In genomic region chr3:191136347-191136746, GRCh38 we compare ENCODE assay signal across 10 cellular contexts.
DNase-seq lines count a peak whose midpoint lies in the region; ATAC-seq, FAIRE-seq and TF ChIP-seq lines count a peak whose summit lies in the region.
"Had no signal": no experiment of that assay in that cellular context is flagged by ENCODE, and none has a peak within 500 bp of the region (broad histone marks: within the 10 kb centered on the region; RNA-seq: fewer than 3 reads in every experiment).

No MANE protein-coding gene starts in this region.

- H2AFZ ChIP-seq in PC-9, result no peak overlapping the region

- H3K4me3 ChIP-seq in PC-9, result no peak overlapping the region

- intact Hi-C loops in PC-9 (cut with micrococcal nuclease; ENCODE audit: unreplicated experiment) (loop anchor here (5.0 kb wide), 1 partner anchor 241 kb away; no protein-coding TSS in a partner anchor), CD14-positive monocyte (cut with micrococcal nuclease) (no loop called here)

- no peaks in the 10 kb centered on the region for H3K9me3 ChIP-seq in PC-9 (ENCODE audit: insufficient read depth, low read depth)

- no peak overlapping the region for H3K4me2 ChIP-seq in PC-9

- peaks cover 5% of the 10 kb centered on the region for H3K4me1 Mint-ChIP-seq in CD14-positive monocyte
- H3K4me1 Mint-ChIP-seq: activated naive CD4-positive, alpha-beta T cell treated with anti-CD3 and anti-CD28 coated beads, Interleukin-2, amount 50 U/mL, for 24 hours had no signal

- CTCF ChIA-PET in PC-9 (lab: Charles Lee), result interaction anchor here (0.7 kb wide), 1 partner anchor 145 kb away, joined by 8 read pairs; no protein-coding TSS in a partner anchor

- no peaks in the 10 kb centered on the region for H3K27me3 Mint-ChIP-seq in CD14-positive monocyte (ENCODE audit: low read depth in 3 of 3)
- H3K27me3 Mint-ChIP-seq: activated naive CD4-positive, alpha-beta T cell treated with anti-CD3 and anti-CD28 coated beads, Interleukin-2, amount 50 U/mL, for 24 hours had no signal

- H3K36me3 Mint-ChIP-seq in CD14-positive monocyte, result no peaks in the 10 kb centered on the region
- H3K36me3 Mint-ChIP-seq: activated naive CD4-positive, alpha-beta T cell treated with anti-CD3 and anti-CD28 coated beads, Interleukin-2, amount 50 U/mL, for 24 hours had no signal

- H3K27me3 ChIP-seq in PC-9 (ENCODE audit: insufficient read depth, low read depth), result no peaks in the 10 kb centered on the region

- 0 out of 2 replicates have a peak, but pooled peaks cover under 1% of the 10 kb centered on the region for H3K9me2 ChIP-seq in PC-9 (ENCODE audit: insufficient read depth)

- peak; percentile 29 for TF ChIP-seq CTCF in AG09319 (IDR thresholded peaks at IDR 0.05; ENCODE audit: low read depth, low read length)
- peak; percentile 73 for TF ChIP-seq CTCF in PC-9 (conservative IDR thresholded peaks at IDR 0.05)
- TF ChIP-seq CTCF in CD14-positive monocyte (IDR thresholded peaks at IDR 0.05), result no peak

- peaks cover 0 to 2% (median 0%) of the 10 kb centered on the region in 7 donors for H3K9me3 Mint-ChIP-seq in CD14-positive monocyte

- H3K4me1 ChIP-seq in PC-9 (replicated peaks; ENCODE audit: insufficient read depth), result no peaks in the 10 kb centered on the region; the same call in 1 of the 2 replicates

- no peaks in the 10 kb centered on the region for H3K36me3 ChIP-seq in PC-9 (ENCODE audit: low read depth)

- FAIRE-seq in GM18507 (lab: Jason Lieb, UNC) (peak; percentile 78), frontal cortex (lab: Jason Lieb, UNC) (no peak)

- H3K27ac Mint-ChIP-seq in CD14-positive monocyte, result no peak overlapping the region
- H3K27ac Mint-ChIP-seq: activated naive CD4-positive, alpha-beta T cell treated with anti-CD3 and anti-CD28 coated beads, Interleukin-2, amount 50 U/mL, for 24 hours had no signal

- no peak for ATAC-seq in GM18511 (IDR thresholded peaks at IDR 0.05; ENCODE audit: unreplicated experiment)
- no peak for ATAC-seq in HG03039 (IDR thresholded peaks at IDR 0.05; ENCODE audit: unreplicated experiment)

- no TSS peak for BruUV-seq in PC-9 (replicated peaks; lab: Mats Ljungman, UMichigan)

- POLR2A ChIA-PET in PC-9 (lab: Charles Lee; ENCODE audit: unreplicated experiment), result no interaction called here

- no peak overlapping the region for H3K4me3 Mint-ChIP-seq in CD14-positive monocyte
- H3K4me3 Mint-ChIP-seq: activated naive CD4-positive, alpha-beta T cell treated with anti-CD3 and anti-CD28 coated beads, Interleukin-2, amount 50 U/mL, for 24 hours had no signal

- no peaks in the 10 kb centered on the region for H3F3A ChIP-seq in PC-9 (ENCODE audit: insufficient read depth, low read depth)

- H3K79me2 ChIP-seq in PC-9 (ENCODE audit: low read depth), result no peaks in the 10 kb centered on the region

- H4K20me1 ChIP-seq in PC-9 (ENCODE audit: insufficient read depth), result no peaks in the 10 kb centered on the region

- no peak overlapping the region for H3K27ac ChIP-seq in PC-9

- no peak for DNase-seq in AG09319 (ENCODE audit: extremely low read depth, low read depth)
- DNase-seq in GM18507 (ENCODE audit: extremely low spot score, insufficient read length, low read depth), result no peak
- no peak for DNase-seq in PC-9
- DNase-seq in foreskin melanocyte, result peak; percentile 22
- no peak for DNase-seq in CD14-positive monocyte (ENCODE audit: low spot score)
- no peak for DNase-seq in frontal cortex (ENCODE audit: low spot score in 2 of 2)
- DNase-seq: stimulated activated CD4-positive, alpha-beta T cell treated with anti-CD3 and anti-CD28 coated beads, Interleukin-15, amount 100 ng/mL, for 24 hours had no signal
